In the genomic region with DNA sequence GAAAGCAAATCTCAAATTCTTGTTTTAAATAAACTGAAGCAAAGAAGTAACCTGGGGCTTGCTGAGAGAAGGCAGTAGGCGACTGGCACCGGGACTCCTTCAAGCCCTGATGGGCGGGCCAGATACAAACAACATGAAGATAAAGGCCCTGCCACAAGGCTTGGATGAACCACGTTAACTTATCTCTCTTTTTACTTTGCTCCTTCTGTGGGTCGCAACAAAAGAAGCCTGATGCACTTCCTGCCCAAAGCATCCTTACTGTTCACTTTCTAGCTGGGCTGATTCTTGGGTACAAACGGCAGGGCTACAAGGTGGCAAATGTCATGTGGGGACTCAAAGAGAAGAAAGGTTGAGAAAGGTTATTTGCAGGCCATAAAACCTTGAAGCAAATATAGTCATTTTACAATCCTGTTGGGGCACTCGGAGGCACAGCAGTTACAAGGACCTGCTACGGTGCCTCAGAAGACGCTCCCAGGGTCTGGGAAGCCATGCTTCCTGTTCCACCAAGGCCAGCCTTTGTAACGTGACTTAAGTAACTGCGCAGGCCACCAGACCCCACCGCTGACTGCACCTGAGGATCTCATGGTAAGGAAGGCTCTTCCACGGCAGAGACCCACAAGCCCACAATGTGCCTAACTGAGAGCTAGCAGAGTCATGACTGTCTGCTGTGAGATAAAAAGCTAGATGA, we compare ENCODE assay signal across 15 cellular contexts.
A peak's percentile ranks its signal among the peaks of the same experiment; 100 is the strongest.
DNase-seq lines count a peak whose midpoint lies in the region; ATAC-seq and TF ChIP-seq lines count a peak whose summit lies in the region.
"Had no signal": no experiment of that assay in that cellular context is flagged by ENCODE, and none has a peak within 500 bp of the region (broad histone marks: within the 10 kb centered on the region; RNA-seq: fewer than 3 reads in every experiment).

No MANE protein-coding gene starts in this region.

- peaks cover 56% of the 10 kb centered on the region for H3K4me1 Mint-ChIP-seq in WTC11

- no peaks in the 10 kb centered on the region for H3K27me3 Mint-ChIP-seq in WTC11 (ENCODE audit: low read depth)

- H3K27ac Mint-ChIP-seq in WTC11, result peak overlapping the region; percentile 28; the same call in 1 of the 2 replicates

- no peak overlapping the region for H3K4me3 Mint-ChIP-seq in WTC11

- H3K27me3 ChIP-seq in cardiac muscle cell (no peaks in the 10 kb centered on the region), lung (ENCODE audit: control insufficient read depth, insufficient read depth) (no peaks in the 10 kb centered on the region), upper lobe of right lung (no peaks in the 10 kb centered on the region)
- H3K27me3 ChIP-seq: esophagus squamous epithelium, ovary, SJCRH30, vagina had no signal

- TF ChIP-seq CTCF in cardiac muscle cell (IDR thresholded peaks at IDR 0.05; ENCODE audit: low read depth, low read length), result no peak
- no peak for TF ChIP-seq CTCF in WTC11 (IDR thresholded peaks at IDR 0.05)
- TF ChIP-seq CTCF in lung (IDR thresholded peaks at IDR 0.05; ENCODE audit: control extremely low read depth, extremely low read depth), result no peak
- no peak for TF ChIP-seq CTCF in upper lobe of right lung (IDR thresholded peaks at IDR 0.05)

- POLR2A ChIA-PET in WTC11 (lab: Charles Lee), result no interaction called here

- H3K9me3 ChIP-seq in cardiac muscle cell (ENCODE audit: low read depth), result no peaks in the 10 kb centered on the region
- H3K9me3 ChIP-seq in lung (ENCODE audit: control insufficient read depth in 2 of 2, insufficient read depth in 1 of 2, low read length in 1 of 2), result no peaks in the 10 kb centered on the region
- H3K9me3 ChIP-seq in upper lobe of right lung, result no peaks in the 10 kb centered on the region
- H3K9me3 ChIP-seq: esophagus squamous epithelium, ovary, SJCRH30, vagina had no signal

- peaks cover 12% of the 10 kb centered on the region for H3K36me3 ChIP-seq in cardiac muscle cell
- peaks cover 6 to 11% of the 10 kb centered on the region in 2 donors for H3K36me3 ChIP-seq in lung (ENCODE audit: control insufficient read depth in 2 of 2, insufficient read depth in 2 of 2, low read length in 2 of 2)
- peaks cover 12% of the 10 kb centered on the region for H3K36me3 ChIP-seq in upper lobe of right lung
- H3K36me3 ChIP-seq: ovary, vagina had no signal

- H3K4me1 ChIP-seq in cardiac muscle cell (ENCODE audit: low read depth) (peaks cover 24% of the 10 kb centered on the region), lung (ENCODE audit: control insufficient read depth in 2 of 2, insufficient read depth in 2 of 2, low read length in 2 of 2) (peaks cover 12 to 14% of the 10 kb centered on the region in 2 donors), upper lobe of right lung (peaks cover 56% of the 10 kb centered on the region)

- DNase-seq in cardiac muscle cell (ENCODE audit: low read depth in 1 of 2, low spot score in 1 of 2), result no peak
- no peak for DNase-seq in left cardiac atrium
- no peak for DNase-seq in WTC11 (ENCODE audit: low spot score)
- no peak for DNase-seq in lung (ENCODE audit: low spot score)
- DNase-seq in upper lobe of right lung, result no peak
- no peak for DNase-seq in NCI-H446 treated with DMSO at 0.1 percent for 48 hours (lab: John Stamatoyannopoulos, UW)
- DNase-seq: AML-193, EL, esophagus squamous epithelium, NCI-H2029, SJCRH30 had no signal

- CTCF ChIA-PET in WTC11 (lab: Charles Lee), result interaction anchor here (0.8 to 1.4 kb wide), 6 partner anchors 9 to 172 kb away, joined by 3 to 4 read pairs (median 3); no protein-coding TSS in a partner anchor

- ATAC-seq in left cardiac atrium (no peak), WTC11 (no peak), lung (ENCODE audit: insufficient read depth, low FRiP score) (peak; percentile 2), upper lobe of right lung (no peak), GM19023 (IDR thresholded peaks at IDR 0.05; ENCODE audit: unreplicated experiment) (no peak), HG02885 (IDR thresholded peaks at IDR 0.05; ENCODE audit: poor library complexity, unreplicated experiment) (no peak)

- H3K36me3 Mint-ChIP-seq in WTC11, result peaks cover 41% of the 10 kb centered on the region

- H3K27ac ChIP-seq in cardiac muscle cell (peak overlapping the region; percentile 76), lung (ENCODE audit: low read depth in 1 of 2, low read length in 1 of 2) (peak overlapping the region in 1 of 2 donors; percentile 16), upper lobe of right lung (peak overlapping the region; percentile 31)
- H3K27ac ChIP-seq: ovary, SJCRH30, vagina had no signal

- 83 to 85% methylated on average over 13 of the region's 13 CpGs for WGBS in lung, 2 donors

- intact Hi-C loops in left cardiac atrium (cut with DNase I), result no loop called here
- intact Hi-C loops in upper lobe of right lung (cut with DNase I), result loop anchor here (10.0 kb wide), 1 partner anchor 64 kb away; no protein-coding TSS in a partner anchor

- H3K4me3 ChIP-seq in cardiac muscle cell (no peak overlapping the region), lung (no peak overlapping the region), upper lobe of right lung (no peak overlapping the region)
- H3K4me3 ChIP-seq: esophagus squamous epithelium, ovary, SJCRH30, vagina had no signal

- H3K9me3 Mint-ChIP-seq in WTC11, result no peaks in the 10 kb centered on the region

TF ChIP-seq in WTC11, 78 proteins besides CTCF, POLR2A, EP300 and RAD21 (continues in another document):
- TF ChIP-seq, protein P1, sequence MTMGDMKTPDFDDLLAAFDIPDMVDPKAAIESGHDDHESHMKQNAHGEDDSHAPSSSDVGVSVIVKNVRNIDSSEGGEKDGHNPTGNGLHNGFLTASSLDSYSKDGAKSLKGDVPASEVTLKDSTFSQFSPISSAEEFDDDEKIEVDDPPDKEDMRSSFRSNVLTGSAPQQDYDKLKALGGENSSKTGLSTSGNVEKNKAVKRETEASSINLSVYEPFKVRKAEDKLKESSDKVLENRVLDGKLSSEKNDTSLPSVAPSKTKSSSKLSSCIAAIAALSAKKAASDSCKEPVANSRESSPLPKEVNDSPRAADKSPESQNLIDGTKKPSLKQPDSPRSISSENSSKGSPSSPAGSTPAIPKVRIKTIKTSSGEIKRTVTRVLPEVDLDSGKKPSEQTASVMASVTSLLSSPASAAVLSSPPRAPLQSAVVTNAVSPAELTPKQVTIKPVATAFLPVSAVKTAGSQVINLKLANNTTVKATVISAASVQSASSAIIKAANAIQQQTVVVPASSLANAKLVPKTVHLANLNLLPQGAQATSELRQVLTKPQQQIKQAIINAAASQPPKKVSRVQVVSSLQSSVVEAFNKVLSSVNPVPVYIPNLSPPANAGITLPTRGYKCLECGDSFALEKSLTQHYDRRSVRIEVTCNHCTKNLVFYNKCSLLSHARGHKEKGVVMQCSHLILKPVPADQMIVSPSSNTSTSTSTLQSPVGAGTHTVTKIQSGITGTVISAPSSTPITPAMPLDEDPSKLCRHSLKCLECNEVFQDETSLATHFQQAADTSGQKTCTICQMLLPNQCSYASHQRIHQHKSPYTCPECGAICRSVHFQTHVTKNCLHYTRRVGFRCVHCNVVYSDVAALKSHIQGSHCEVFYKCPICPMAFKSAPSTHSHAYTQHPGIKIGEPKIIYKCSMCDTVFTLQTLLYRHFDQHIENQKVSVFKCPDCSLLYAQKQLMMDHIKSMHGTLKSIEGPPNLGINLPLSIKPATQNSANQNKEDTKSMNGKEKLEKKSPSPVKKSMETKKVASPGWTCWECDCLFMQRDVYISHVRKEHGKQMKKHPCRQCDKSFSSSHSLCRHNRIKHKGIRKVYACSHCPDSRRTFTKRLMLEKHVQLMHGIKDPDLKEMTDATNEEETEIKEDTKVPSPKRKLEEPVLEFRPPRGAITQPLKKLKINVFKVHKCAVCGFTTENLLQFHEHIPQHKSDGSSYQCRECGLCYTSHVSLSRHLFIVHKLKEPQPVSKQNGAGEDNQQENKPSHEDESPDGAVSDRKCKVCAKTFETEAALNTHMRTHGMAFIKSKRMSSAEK (CRISPR knock-in tag; IDR thresholded peaks at IDR 0.05; ENCODE audit: borderline replicate concordance), result no peak
- no peak for TF ChIP-seq FOXK1 (CRISPR knock-in tag; IDR thresholded peaks at IDR 0.05)
- no peak for TF ChIP-seq SOX15 (CRISPR knock-in tag; IDR thresholded peaks at IDR 0.05)
- TF ChIP-seq, protein P2, sequence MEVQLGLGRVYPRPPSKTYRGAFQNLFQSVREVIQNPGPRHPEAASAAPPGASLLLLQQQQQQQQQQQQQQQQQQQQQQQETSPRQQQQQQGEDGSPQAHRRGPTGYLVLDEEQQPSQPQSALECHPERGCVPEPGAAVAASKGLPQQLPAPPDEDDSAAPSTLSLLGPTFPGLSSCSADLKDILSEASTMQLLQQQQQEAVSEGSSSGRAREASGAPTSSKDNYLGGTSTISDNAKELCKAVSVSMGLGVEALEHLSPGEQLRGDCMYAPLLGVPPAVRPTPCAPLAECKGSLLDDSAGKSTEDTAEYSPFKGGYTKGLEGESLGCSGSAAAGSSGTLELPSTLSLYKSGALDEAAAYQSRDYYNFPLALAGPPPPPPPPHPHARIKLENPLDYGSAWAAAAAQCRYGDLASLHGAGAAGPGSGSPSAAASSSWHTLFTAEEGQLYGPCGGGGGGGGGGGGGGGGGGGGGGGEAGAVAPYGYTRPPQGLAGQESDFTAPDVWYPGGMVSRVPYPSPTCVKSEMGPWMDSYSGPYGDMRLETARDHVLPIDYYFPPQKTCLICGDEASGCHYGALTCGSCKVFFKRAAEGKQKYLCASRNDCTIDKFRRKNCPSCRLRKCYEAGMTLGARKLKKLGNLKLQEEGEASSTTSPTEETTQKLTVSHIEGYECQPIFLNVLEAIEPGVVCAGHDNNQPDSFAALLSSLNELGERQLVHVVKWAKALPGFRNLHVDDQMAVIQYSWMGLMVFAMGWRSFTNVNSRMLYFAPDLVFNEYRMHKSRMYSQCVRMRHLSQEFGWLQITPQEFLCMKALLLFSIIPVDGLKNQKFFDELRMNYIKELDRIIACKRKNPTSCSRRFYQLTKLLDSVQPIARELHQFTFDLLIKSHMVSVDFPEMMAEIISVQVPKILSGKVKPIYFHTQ (CRISPR knock-in tag; IDR thresholded peaks at IDR 0.05), result no peak
